9 cellular contexts compared by ENCODE assay signal in the genomic region with DNA sequence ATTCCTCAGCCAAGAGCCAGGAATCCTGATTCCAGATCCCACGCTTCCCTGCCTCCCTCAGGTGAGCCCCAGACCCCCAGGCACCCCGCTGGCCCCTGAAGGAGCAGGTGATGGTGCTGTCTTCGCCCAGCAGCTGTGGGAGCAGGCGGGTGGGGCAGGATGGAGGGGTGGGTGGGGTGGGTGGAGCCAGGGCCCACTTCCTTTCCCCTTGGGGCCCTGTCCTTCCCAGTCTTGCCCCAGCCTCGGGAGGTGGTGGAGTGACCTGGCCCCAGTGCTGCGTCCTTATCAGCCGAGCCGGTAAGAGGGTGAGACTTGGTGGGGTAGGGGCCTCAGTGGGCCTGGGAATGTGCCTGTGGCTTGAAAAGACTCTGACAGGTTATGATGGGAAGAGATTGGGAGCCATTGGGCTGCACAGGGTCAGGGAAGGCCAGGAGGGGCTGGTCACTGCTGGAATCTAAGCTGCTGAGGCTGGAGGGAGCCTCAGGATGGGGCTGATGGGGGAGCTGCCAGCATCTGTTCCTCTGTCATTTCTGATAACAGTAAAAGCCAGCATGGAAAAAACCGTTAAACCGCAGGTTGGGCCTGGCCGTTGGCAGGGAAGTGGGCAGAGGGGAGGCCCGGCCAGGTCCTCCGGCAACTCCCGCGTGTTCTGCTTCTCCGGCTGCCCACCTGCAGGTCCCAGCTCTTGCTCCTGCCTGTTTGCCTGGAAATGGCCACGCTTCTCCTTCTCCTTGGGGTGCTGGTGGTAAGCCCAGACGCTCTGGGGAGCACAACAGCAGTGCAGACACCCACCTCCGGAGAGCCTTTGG. TPM values are rescaled to one million over a fixed set of nuclear protein-coding genes. Genes with fewer than 3 reads are reported as not detected.
DNase-seq lines count a peak whose midpoint lies in the region; ATAC-seq and TF ChIP-seq lines count a peak whose summit lies in the region.
"Had no signal": no experiment of that assay in that cellular context is flagged by ENCODE, and none has a peak within 500 bp of the region (broad histone marks: within the 10 kb centered on the region; RNA-seq: fewer than 3 reads in every experiment).

Gene SPN, plus strand, starts transcription at position 228 of the 809 bp plus-strand sequence. Its CDS starts 482 bp downstream, at position 710.

- H2AFZ ChIP-seq in osteoblast (ENCODE audit: low read length): no peak within 1 kb of the TSS

- H4K20me1 ChIP-seq in osteoblast (ENCODE audit: insufficient read depth, low read length): no peaks in the 10 kb centered on the region

- no peak for ATAC-seq in GM21786 (IDR thresholded peaks at IDR 0.05; ENCODE audit: unreplicated experiment)
- ATAC-seq in GM19397 (IDR thresholded peaks at IDR 0.05; ENCODE audit: unreplicated experiment): no peak
- ATAC-seq: HCT116 had no signal

- no peak within 1 kb of the TSS for H3K4me3 ChIP-seq in osteoblast (ENCODE audit: insufficient read depth, low read length)

- no peak within 1 kb of the TSS for H3K4me2 ChIP-seq in osteoblast (ENCODE audit: insufficient read depth, low read length)

- no peaks in the 10 kb centered on the region for H3K27me3 ChIP-seq in osteoblast (ENCODE audit: insufficient read depth, low read length)

- no peaks in the 10 kb centered on the region for H3K79me2 ChIP-seq in osteoblast (ENCODE audit: insufficient read depth, low read length)

- TF ChIP-seq CTCF in GM13977 (IDR thresholded peaks at IDR 0.05; ENCODE audit: extremely low read depth, insufficient read depth, missing control alignments): no peak
- no peak for TF ChIP-seq CTCF in osteoblast (IDR thresholded peaks at IDR 0.05; ENCODE audit: extremely low read depth, low read depth, low read length)

- no peaks in the 10 kb centered on the region for H3K4me1 ChIP-seq in osteoblast (ENCODE audit: insufficient read depth, low read length)

- in situ Hi-C loops in GM13977 (cut with MboI; ENCODE audit: low pct_unique_long_range_greater_than_20kb, low sequenced_read_pairs, unreplicated experiment): no loop called here

- no peak within 1 kb of the TSS for H3K27ac ChIP-seq in osteoblast (ENCODE audit: low read depth, low read length)

- peak; percentile 82 for DNase-seq in GM13977 (ENCODE audit: low spot score)
- peak; percentile 64 to 79 for DNase-seq in NOMO-1 (lab: John Stamatoyannopoulos, UW; ENCODE audit: unreplicated experiment in 2 of 2)
- DNase-seq in activated gamma-delta T cell (lab: John Stamatoyannopoulos, UW): peak; percentile 20
- DNase-seq in osteoblast (ENCODE audit: insufficient read length, low spot score, missing footprints): peak; percentile 50
- no peak for DNase-seq in AG20443 (ENCODE audit: low spot score)
- no peak for DNase-seq in RKO (ENCODE audit: low spot score)

- no peaks in the 10 kb centered on the region for H3K36me3 ChIP-seq in osteoblast (ENCODE audit: insufficient read depth, low read length)

- H3K9me3 ChIP-seq in osteoblast (ENCODE audit: low read depth, low read length): no peaks in the 10 kb centered on the region

RNA-seq across cellular contexts. Expression of gene SPN, which starts in this region (rescaled TPM):
- total RNA-seq in osteoblast: under 0.01 TPM in 1 of 2 replicates, not detected in the other

Comparison
In these comparisons a context has a peak if more than half of its experiments do, and no peak if none do; other contexts are left out.
1. Peak in DNase-seq in osteoblast; RNA of the gene not detected or under 1 TPM.
2. DNase-seq: peak in GM13977 (single experiment), NOMO-1 (2 of 2) and activated gamma-delta T cell (single experiment); none in AG20443 (single experiment) and RKO (single experiment).